1 cellular context compared by ENCODE assay signal in genomic region chr19:1847684-1848398, GRCh38.
TF ChIP-seq lines count a peak whose summit lies in the region.

No MANE protein-coding gene starts in this region.

TF ChIP-seq in HepG2, 621 proteins besides CTCF, POLR2A, EP300 and RAD21 (continued from another document and continues in another):
- TF ChIP-seq ZSCAN12 (CRISPR knock-in tag; IDR thresholded peaks at IDR 0.05) (no peak), HES4 (CRISPR knock-in tag; IDR thresholded peaks at IDR 0.05; ENCODE audit: borderline replicate concordance) (0 out of 2 replicates have a peak, but pooled peaks have one; percentile 56), MYPOP (CRISPR knock-in tag; IDR thresholded peaks at IDR 0.05) (peak; percentile 33; the same call in 1 of the 2 replicates), GLI4 (CRISPR knock-in tag; IDR thresholded peaks at IDR 0.05; ENCODE audit: borderline replicate concordance) (no peak), AHDC1 (CRISPR knock-in tag; IDR thresholded peaks at IDR 0.05; ENCODE audit: borderline replicate concordance) (peak; percentile 23; the same call in 1 of the 2 replicates), ZFP62 (CRISPR knock-in tag; IDR thresholded peaks at IDR 0.05) (no peak), ZSCAN31 (CRISPR knock-in tag; IDR thresholded peaks at IDR 0.05; ENCODE audit: low read depth) (no peak), ZNF205 (CRISPR knock-in tag; IDR thresholded peaks at IDR 0.05) (no peak), ZNF407 (CRISPR knock-in tag; IDR thresholded peaks at IDR 0.05; ENCODE audit: not compliant biosample characterization) (no peak), SP1 (IDR thresholded peaks at IDR 0.05) (no peak), SP1 (CRISPR knock-in tag; IDR thresholded peaks at IDR 0.05) (no peak), ZNF782 (CRISPR knock-in tag; IDR thresholded peaks at IDR 0.05; ENCODE audit: borderline replicate concordance) (no peak; the same call in 1 of the 2 replicates), ZNF547 (CRISPR knock-in tag; IDR thresholded peaks at IDR 0.05) (no peak), GABPB1 (CRISPR knock-in tag; IDR thresholded peaks at IDR 0.05) (peak; percentile 60; the same call in 1 of the 2 replicates), ZBTB33 (CRISPR knock-in tag; IDR thresholded peaks at IDR 0.05) (no peak), HNF1A (IDR thresholded peaks at IDR 0.05; ENCODE audit: low read depth) (no peak), HNF1A (CRISPR knock-in tag; IDR thresholded peaks at IDR 0.05; ENCODE audit: borderline replicate concordance) (peak; percentile 16; the same call in 1 of the 2 replicates), KLF12 (CRISPR knock-in tag; IDR thresholded peaks at IDR 0.05; ENCODE audit: borderline replicate concordance) (no peak), SNAPC5 (CRISPR knock-in tag; IDR thresholded peaks at IDR 0.05; ENCODE audit: borderline replicate concordance) (no peak), XBP1 (CRISPR knock-in tag; IDR thresholded peaks at IDR 0.05) (no peak), MAX (IDR thresholded peaks at IDR 0.05) (peak; percentile 57), HDAC6 (IDR thresholded peaks at IDR 0.05; ENCODE audit: low read depth, low read length) (no peak), E2F1 (CRISPR knock-in tag; IDR thresholded peaks at IDR 0.05) (peak; percentile 37; the same call in 1 of the 2 replicates), ZNF770 (CRISPR knock-in tag; IDR thresholded peaks at IDR 0.05) (peak; percentile 7; the same call in 1 of the 2 replicates), HNF4G (IDR thresholded peaks at IDR 0.05; ENCODE audit: borderline replicate concordance, low read depth, low read length) (no peak), HNF4G (CRISPR knock-in tag; IDR thresholded peaks at IDR 0.05; ENCODE audit: borderline replicate concordance, low read depth) (no peak), MYC (CRISPR knock-in tag; IDR thresholded peaks at IDR 0.05; ENCODE audit: borderline replicate concordance) (peak; percentile 63; the same call in 1 of the 2 replicates), TMF1 (CRISPR knock-in tag; IDR thresholded peaks at IDR 0.05; ENCODE audit: low read depth) (no peak), FOXO1 (CRISPR knock-in tag; IDR thresholded peaks at IDR 0.05) (peak; percentile 31; the same call in 1 of the 2 replicates)
